In the genomic region with DNA sequence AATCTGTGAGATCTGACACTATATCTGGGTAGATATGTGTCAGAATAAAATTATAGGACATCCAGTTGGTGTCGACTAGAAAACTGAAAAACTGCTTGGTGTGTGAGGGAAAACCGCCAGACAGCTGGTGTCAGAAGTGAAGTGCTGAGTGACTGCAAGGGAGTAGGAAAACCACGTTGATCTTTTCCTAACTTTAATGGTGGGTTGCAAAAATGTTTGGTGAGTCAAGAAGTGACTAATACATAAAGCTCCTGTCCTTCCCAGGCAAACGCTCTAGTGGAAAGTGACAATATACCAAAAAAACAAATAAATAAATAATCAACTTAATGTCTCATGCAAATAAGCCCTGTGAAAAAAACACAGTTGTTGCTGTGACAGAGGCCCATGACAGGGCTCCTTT, we compare ENCODE assay signal across 16 cellular contexts.
DNase-seq lines count a peak whose midpoint lies in the region; ATAC-seq and TF ChIP-seq lines count a peak whose summit lies in the region.
"Had no signal": no experiment of that assay in that cellular context is flagged by ENCODE, and none has a peak within 500 bp of the region (broad histone marks: within the 10 kb centered on the region; RNA-seq: fewer than 3 reads in every experiment).

No MANE protein-coding gene starts in this region.

- DNase-seq in AG10803 (ENCODE audit: low read depth) = peak; percentile 47
- DNase-seq in HPDE6-E6E7 (ENCODE audit: extremely low spot score) = peak; percentile 12
- peak; percentile 43 for DNase-seq in astrocyte of the hippocampus (ENCODE audit: low read depth, low spot score)
- peak; percentile 49 for DNase-seq in islet precursor cell
- DNase-seq in dedifferentiated amniotic fluid mesenchymal stem cell (ENCODE audit: extremely low spot score) = no peak
- no peak for DNase-seq in NCI-H146 treated with DMSO at 0.1 percent for 48 hours (lab: John Stamatoyannopoulos, UW; ENCODE audit: unreplicated experiment)
- DNase-seq in UCSD-AML1 (lab: John Stamatoyannopoulos, UW; ENCODE audit: unreplicated experiment) = no peak
- DNase-seq: activated CD4-positive, CD25-positive, alpha-beta regulatory T cell treated with anti-CD3 and anti-CD28 coated beads, Interleukin-2, amount 50 U/mL, for 72 hours; activated CD8-positive, alpha-beta memory T cell treated with anti-CD3 and anti-CD28 coated beads, Interleukin-2, amount 50 U/mL, for 48 hours; lower lobe of right lung; NCI-H2081; Peyer's patch; stomach had no signal

- no peak for TF ChIP-seq CTCF in AG10803 (conservative IDR thresholded peaks at IDR 0.05; ENCODE audit: low read length)

- no peak overlapping the region for H3K4me3 ChIP-seq in AG10803 (ENCODE audit: low read length)
- H3K4me3 ChIP-seq: lower lobe of right lung, Peyer's patch, stomach had no signal

- ATAC-seq in HG03139 (IDR thresholded peaks at IDR 0.05; ENCODE audit: unreplicated experiment) = no peak
- ATAC-seq: esophagus mucosa, lower lobe of right lung, sciatic nerve had no signal

Comparison
In these comparisons a context has a peak if more than half of its experiments do, and no peak if none do; other contexts are left out.
1. DNase-seq: peak in AG10803 (single experiment), HPDE6-E6E7 (single experiment), astrocyte of the hippocampus (single experiment) and islet precursor cell (single experiment); none in dedifferentiated amniotic fluid mesenchymal stem cell (single experiment), NCI-H146 treated with DMSO at 0.1 percent for 48 hours (single experiment) and UCSD-AML1 (single experiment).